In genomic region chr14:94144765-94145164, GRCh38 we compare ENCODE assay signal across 1 cellular context.
TF ChIP-seq lines count a peak whose summit lies in the region.

No MANE protein-coding gene starts in this region.

TF ChIP-seq in K562, 482 proteins besides CTCF, POLR2A, EP300 and RAD21 (continues in another document):
- TF ChIP-seq SMAD4 (CRISPR knock-in tag; conservative IDR thresholded peaks at IDR 0.05): peak; percentile 61; the same call in 1 of the 2 replicates
- TF ChIP-seq FOSL1 (tag; conservative IDR thresholded peaks at IDR 0.05): no peak
- TF ChIP-seq ZNF347 (CRISPR knock-in tag; IDR thresholded peaks at IDR 0.05; ENCODE audit: low read depth): no peak
- no peak for TF ChIP-seq ZNF174 (CRISPR knock-in tag; IDR thresholded peaks at IDR 0.05)
- TF ChIP-seq MEF2A (IDR thresholded peaks at IDR 0.05; ENCODE audit: control insufficient read depth, low read depth, low read length): no peak
- no peak for TF ChIP-seq PATZ1 (CRISPR knock-in tag; IDR thresholded peaks at IDR 0.05; ENCODE audit: borderline replicate concordance)
- TF ChIP-seq, protein P1, sequence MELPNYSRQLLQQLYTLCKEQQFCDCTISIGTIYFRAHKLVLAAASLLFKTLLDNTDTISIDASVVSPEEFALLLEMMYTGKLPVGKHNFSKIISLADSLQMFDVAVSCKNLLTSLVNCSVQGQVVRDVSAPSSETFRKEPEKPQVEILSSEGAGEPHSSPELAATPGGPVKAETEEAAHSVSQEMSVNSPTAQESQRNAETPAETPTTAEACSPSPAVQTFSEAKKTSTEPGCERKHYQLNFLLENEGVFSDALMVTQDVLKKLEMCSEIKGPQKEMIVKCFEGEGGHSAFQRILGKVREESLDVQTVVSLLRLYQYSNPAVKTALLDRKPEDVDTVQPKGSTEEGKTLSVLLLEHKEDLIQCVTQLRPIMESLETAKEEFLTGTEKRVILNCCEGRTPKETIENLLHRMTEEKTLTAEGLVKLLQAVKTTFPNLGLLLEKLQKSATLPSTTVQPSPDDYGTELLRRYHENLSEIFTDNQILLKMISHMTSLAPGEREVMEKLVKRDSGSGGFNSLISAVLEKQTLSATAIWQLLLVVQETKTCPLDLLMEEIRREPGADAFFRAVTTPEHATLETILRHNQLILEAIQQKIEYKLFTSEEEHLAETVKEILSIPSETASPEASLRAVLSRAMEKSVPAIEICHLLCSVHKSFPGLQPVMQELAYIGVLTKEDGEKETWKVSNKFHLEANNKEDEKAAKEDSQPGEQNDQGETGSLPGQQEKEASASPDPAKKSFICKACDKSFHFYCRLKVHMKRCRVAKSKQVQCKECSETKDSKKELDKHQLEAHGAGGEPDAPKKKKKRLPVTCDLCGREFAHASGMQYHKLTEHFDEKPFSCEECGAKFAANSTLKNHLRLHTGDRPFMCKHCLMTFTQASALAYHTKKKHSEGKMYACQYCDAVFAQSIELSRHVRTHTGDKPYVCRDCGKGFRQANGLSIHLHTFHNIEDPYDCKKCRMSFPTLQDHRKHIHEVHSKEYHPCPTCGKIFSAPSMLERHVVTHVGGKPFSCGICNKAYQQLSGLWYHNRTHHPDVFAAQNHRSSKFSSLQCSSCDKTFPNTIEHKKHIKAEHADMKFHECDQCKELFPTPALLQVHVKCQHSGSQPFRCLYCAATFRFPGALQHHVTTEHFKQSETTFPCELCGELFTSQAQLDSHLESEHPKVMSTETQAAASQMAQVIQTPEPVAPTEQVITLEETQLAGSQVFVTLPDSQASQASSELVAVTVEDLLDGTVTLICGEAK (IDR thresholded peaks at IDR 0.05): 0 out of 2 replicates have a peak, but pooled peaks have one; percentile 53
- TF ChIP-seq, protein P1 (CRISPR knock-in tag; IDR thresholded peaks at IDR 0.05): no peak
- no peak for TF ChIP-seq ZNF324 (CRISPR knock-in tag; IDR thresholded peaks at IDR 0.05)
- TF ChIP-seq L3MBTL2 (IDR thresholded peaks at IDR 0.05): 0 out of 2 replicates have a peak, but pooled peaks have one; percentile 42
- TF ChIP-seq HDGF (IDR thresholded peaks at IDR 0.05): no peak
- TF ChIP-seq SRSF3 (IDR thresholded peaks at IDR 0.05; ENCODE audit: insufficient read depth, low read length): no peak
- TF ChIP-seq, protein P2, sequence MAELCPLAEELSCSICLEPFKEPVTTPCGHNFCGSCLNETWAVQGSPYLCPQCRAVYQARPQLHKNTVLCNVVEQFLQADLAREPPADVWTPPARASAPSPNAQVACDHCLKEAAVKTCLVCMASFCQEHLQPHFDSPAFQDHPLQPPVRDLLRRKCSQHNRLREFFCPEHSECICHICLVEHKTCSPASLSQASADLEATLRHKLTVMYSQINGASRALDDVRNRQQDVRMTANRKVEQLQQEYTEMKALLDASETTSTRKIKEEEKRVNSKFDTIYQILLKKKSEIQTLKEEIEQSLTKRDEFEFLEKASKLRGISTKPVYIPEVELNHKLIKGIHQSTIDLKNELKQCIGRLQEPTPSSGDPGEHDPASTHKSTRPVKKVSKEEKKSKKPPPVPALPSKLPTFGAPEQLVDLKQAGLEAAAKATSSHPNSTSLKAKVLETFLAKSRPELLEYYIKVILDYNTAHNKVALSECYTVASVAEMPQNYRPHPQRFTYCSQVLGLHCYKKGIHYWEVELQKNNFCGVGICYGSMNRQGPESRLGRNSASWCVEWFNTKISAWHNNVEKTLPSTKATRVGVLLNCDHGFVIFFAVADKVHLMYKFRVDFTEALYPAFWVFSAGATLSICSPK (IDR thresholded peaks at IDR 0.05; ENCODE audit: borderline replicate concordance): no peak
- TF ChIP-seq, protein P3, sequence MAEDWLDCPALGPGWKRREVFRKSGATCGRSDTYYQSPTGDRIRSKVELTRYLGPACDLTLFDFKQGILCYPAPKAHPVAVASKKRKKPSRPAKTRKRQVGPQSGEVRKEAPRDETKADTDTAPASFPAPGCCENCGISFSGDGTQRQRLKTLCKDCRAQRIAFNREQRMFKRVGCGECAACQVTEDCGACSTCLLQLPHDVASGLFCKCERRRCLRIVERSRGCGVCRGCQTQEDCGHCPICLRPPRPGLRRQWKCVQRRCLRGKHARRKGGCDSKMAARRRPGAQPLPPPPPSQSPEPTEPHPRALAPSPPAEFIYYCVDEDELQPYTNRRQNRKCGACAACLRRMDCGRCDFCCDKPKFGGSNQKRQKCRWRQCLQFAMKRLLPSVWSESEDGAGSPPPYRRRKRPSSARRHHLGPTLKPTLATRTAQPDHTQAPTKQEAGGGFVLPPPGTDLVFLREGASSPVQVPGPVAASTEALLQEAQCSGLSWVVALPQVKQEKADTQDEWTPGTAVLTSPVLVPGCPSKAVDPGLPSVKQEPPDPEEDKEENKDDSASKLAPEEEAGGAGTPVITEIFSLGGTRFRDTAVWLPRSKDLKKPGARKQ (CRISPR knock-in tag; IDR thresholded peaks at IDR 0.05): no peak
- TF ChIP-seq CBFB (CRISPR knock-in tag; IDR thresholded peaks at IDR 0.05): no peak
- no peak for TF ChIP-seq ZNF589 (CRISPR knock-in tag; IDR thresholded peaks at IDR 0.05; ENCODE audit: low read depth)
- no peak for TF ChIP-seq HDAC6 (IDR thresholded peaks at IDR 0.05; ENCODE audit: low read depth, low read length)
- no peak for TF ChIP-seq TARDBP (IDR thresholded peaks at IDR 0.05)
- TF ChIP-seq ZZZ3 (IDR thresholded peaks at IDR 0.05): no peak
- no peak for TF ChIP-seq ZNF668 (CRISPR knock-in tag; IDR thresholded peaks at IDR 0.05)
- TF ChIP-seq, protein P4, sequence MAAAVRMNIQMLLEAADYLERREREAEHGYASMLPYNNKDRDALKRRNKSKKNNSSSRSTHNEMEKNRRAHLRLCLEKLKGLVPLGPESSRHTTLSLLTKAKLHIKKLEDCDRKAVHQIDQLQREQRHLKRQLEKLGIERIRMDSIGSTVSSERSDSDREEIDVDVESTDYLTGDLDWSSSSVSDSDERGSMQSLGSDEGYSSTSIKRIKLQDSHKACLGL (CRISPR knock-in tag; IDR thresholded peaks at IDR 0.05; ENCODE audit: borderline replicate concordance, poor library complexity, severe bottlenecking): no peak
- TF ChIP-seq BMI1 (IDR thresholded peaks at IDR 0.05; ENCODE audit: low read length): no peak
- TF ChIP-seq ARNT (IDR thresholded peaks at IDR 0.05): no peak
- peak; percentile 67; the same call in 1 of the 2 replicates for TF ChIP-seq EHMT2 (IDR thresholded peaks at IDR 0.05)
- TF ChIP-seq TRIM28 (IDR thresholded peaks at IDR 0.05): no peak
- no peak for TF ChIP-seq KLF1 (tag; IDR thresholded peaks at IDR 0.05)
- TF ChIP-seq, protein P5, sequence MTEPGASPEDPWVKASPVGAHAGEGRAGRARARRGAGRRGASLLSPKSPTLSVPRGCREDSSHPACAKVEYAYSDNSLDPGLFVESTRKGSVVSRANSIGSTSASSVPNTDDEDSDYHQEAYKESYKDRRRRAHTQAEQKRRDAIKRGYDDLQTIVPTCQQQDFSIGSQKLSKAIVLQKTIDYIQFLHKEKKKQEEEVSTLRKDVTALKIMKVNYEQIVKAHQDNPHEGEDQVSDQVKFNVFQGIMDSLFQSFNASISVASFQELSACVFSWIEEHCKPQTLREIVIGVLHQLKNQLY (CRISPR knock-in tag; conservative IDR thresholded peaks at IDR 0.05): no peak
- TF ChIP-seq CGGBP1 (CRISPR knock-in tag; IDR thresholded peaks at IDR 0.05): no peak
- TF ChIP-seq E2F5 (CRISPR knock-in tag; IDR thresholded peaks at IDR 0.05): no peak
- no peak for TF ChIP-seq MEF2D (tag; conservative IDR thresholded peaks at IDR 0.05; ENCODE audit: low read depth)
- TF ChIP-seq, protein P6, sequence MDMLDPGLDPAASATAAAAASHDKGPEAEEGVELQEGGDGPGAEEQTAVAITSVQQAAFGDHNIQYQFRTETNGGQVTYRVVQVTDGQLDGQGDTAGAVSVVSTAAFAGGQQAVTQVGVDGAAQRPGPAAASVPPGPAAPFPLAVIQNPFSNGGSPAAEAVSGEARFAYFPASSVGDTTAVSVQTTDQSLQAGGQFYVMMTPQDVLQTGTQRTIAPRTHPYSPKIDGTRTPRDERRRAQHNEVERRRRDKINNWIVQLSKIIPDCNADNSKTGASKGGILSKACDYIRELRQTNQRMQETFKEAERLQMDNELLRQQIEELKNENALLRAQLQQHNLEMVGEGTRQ (CRISPR knock-in tag; IDR thresholded peaks at IDR 0.05): peak; percentile 65
- no peak for TF ChIP-seq ZBTB49 (CRISPR knock-in tag; IDR thresholded peaks at IDR 0.05; ENCODE audit: borderline replicate concordance)
- no peak for TF ChIP-seq FOXA1 (IDR thresholded peaks at IDR 0.05; ENCODE audit: borderline replicate concordance)
- TF ChIP-seq, protein P7, sequence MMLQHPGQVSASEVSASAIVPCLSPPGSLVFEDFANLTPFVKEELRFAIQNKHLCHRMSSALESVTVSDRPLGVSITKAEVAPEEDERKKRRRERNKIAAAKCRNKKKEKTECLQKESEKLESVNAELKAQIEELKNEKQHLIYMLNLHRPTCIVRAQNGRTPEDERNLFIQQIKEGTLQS (IDR thresholded peaks at IDR 0.05): peak; percentile 59
- TF ChIP-seq, protein P7 (CRISPR knock-in tag; conservative IDR thresholded peaks at IDR 0.05): no peak
- TF ChIP-seq ZEB2 (IDR thresholded peaks at IDR 0.05): no peak
- TF ChIP-seq ZNF644 (tag; IDR thresholded peaks at IDR 0.05; ENCODE audit: low read depth): no peak
- no peak for TF ChIP-seq HDAC1 (IDR thresholded peaks at IDR 0.05)
- no peak for TF ChIP-seq THRAP3 (IDR thresholded peaks at IDR 0.05; ENCODE audit: borderline replicate concordance)
